In the genomic region with DNA sequence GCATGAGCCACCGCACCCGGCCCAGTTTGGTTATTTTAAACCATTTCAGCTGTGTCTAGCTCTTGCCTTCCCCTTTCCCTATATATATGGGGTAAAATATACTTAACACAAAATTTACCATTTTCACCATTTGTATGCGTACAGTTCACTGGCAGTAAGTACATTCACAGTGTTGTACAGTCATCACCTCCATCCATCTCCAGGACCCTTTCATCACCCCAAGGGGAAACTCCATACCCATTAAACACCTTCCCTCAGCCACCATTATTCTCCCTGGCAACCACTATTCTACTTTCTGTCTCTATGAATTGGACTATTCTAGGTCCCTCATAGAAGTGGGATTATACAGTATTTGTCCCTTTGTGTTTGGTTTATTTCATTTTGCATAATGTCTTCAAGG, we compare ENCODE assay signal across 21 cellular contexts.
A peak's percentile ranks its signal among the peaks of the same experiment; 100 is the strongest.
DNase-seq lines count a peak whose midpoint lies in the region; ATAC-seq and TF ChIP-seq lines count a peak whose summit lies in the region.
"Had no signal": no experiment of that assay in that cellular context is flagged by ENCODE, and none has a peak within 500 bp of the region (broad histone marks: within the 10 kb centered on the region; RNA-seq: fewer than 3 reads in every experiment).

No MANE protein-coding gene starts in this region.

- BruUV-seq in OCI-LY7 (replicated peaks; lab: Mats Ljungman, UMichigan): no TSS peak

- H3K79me2 ChIP-seq in OCI-LY7 (ENCODE audit: insufficient read depth, low read depth, low read length): peaks cover 97% of the 10 kb centered on the region
- H3K79me2 ChIP-seq: hepatocyte had no signal

- no peak overlapping the region for H3K4me3 Mint-ChIP-seq in stimulated activated naive CD8-positive, alpha-beta T cell treated with anti-CD3 and anti-CD28 coated beads, Interleukin-15, amount 100 ng/mL, for 72 hours
- H3K4me3 Mint-ChIP-seq: activated CD4-positive, alpha-beta T cell treated with anti-CD3 and anti-CD28 coated beads, Interleukin-2, amount 10 ng/mL, durations not matched to agents 7 days and 5 days; CD14-positive monocyte; dendritic cell treated with granulocyte-macrophage colony-stimulating factor and Interleukin-4, amounts not matched to agents 40 ng/mL and 50 ng/mL, for 4 days had no signal

- H4K20me1 ChIP-seq in OCI-LY7 (ENCODE audit: insufficient read depth, low read length): 0 out of 2 replicates have a peak, but pooled peaks cover 4% of the 10 kb centered on the region

- CTCF ChIA-PET in OCI-LY7 (lab: Charles Lee; ENCODE audit: unreplicated experiment): no interaction called here

- H3K27ac ChIP-seq in heart left ventricle: peak overlapping the region in 11 of 12 donors; percentile 46 to 81 (median 71)
- H3K27ac ChIP-seq in OCI-LY7 (ENCODE audit: low read depth, low read length, poor library complexity, severe bottlenecking): peak overlapping the region; percentile 85
- peak overlapping the region; percentile 17 for H3K27ac ChIP-seq in muscle layer of colon (ENCODE audit: low read depth, low read length)
- H3K27ac ChIP-seq in right lobe of liver: peak overlapping the region in 1 of 3 donors; percentile 36
- H3K27ac ChIP-seq: hepatocyte, testis had no signal

- H3K27ac Mint-ChIP-seq in stimulated activated naive CD8-positive, alpha-beta T cell treated with anti-CD3 and anti-CD28 coated beads, Interleukin-15, amount 100 ng/mL, for 72 hours: peak overlapping the region in 1 of 2 donors; percentile 35
- H3K27ac Mint-ChIP-seq: dendritic cell treated with granulocyte-macrophage colony-stimulating factor and Interleukin-4, amounts not matched to agents 40 ng/mL and 50 ng/mL, for 4 days had no signal

- intact Hi-C loops in heart left ventricle (cut with DNase I): loop anchor here in 9 of 10 donors (1.0 to 10.0 kb wide), 8 partner anchors 19 to 428 kb away; partner anchors contain the start of gene TMEM131L (in 4 of the 9)
- intact Hi-C loops in Right ventricle myocardium superior (cut with DNase I): loop anchor here (5.0 kb wide), 1 partner anchor 105 kb away; the partner anchor contains the start of gene TMEM131L
- intact Hi-C loops in OCI-LY7 (cut with micrococcal nuclease; ENCODE audit: unreplicated experiment): no loop called here
- intact Hi-C loops in right lobe of liver (cut with DNase I): loop anchor here in 1 of 2 donors (10.0 kb wide), 2 partner anchors 108 to 138 kb away; partner anchors contain the start of gene TMEM131L

- POLR2A ChIA-PET in OCI-LY7 (lab: Charles Lee): interaction anchor here (0.5 to 2.0 kb wide), 8 partner anchors 11 to 227 kb away, joined by 3 to 6 read pairs (median 4); no protein-coding TSS in a partner anchor

- no peak overlapping the region for H2AFZ ChIP-seq in OCI-LY7 (ENCODE audit: low read length)
- H2AFZ ChIP-seq: hepatocyte had no signal

- TF ChIP-seq POLR2A in heart left ventricle (IDR thresholded peaks at IDR 0.05) (no peak), right lobe of liver (IDR thresholded peaks at IDR 0.05) (no peak)

- ATAC-seq in heart left ventricle (no peak), Right ventricle myocardium superior (ENCODE audit: poor library complexity) (no peak), HG02870 (IDR thresholded peaks at IDR 0.05; ENCODE audit: unreplicated experiment) (no peak), right lobe of liver (no peak)
- peak; percentile 56 for ATAC-seq in stimulated activated naive CD8-positive, alpha-beta T cell treated with anti-CD3 and anti-CD28 coated beads, Interleukin-15, amount 100 ng/mL, for 72 hours
- ATAC-seq: mucosa of descending colon had no signal

- H3K27me3 ChIP-seq in heart left ventricle (no peaks in the 10 kb centered on the region), muscle layer of colon (ENCODE audit: control insufficient read depth in 1 of 2, insufficient read depth in 2 of 2, low read length in 2 of 2) (no peaks in the 10 kb centered on the region), right lobe of liver (no peaks in the 10 kb centered on the region)
- H3K27me3 ChIP-seq: hepatocyte, testis had no signal

- 94 to 98% (median 96%) methylated on average over 3 of the region's 3 CpGs for WGBS in heart left ventricle, 4 donors
- 95% methylated on average over 3 of the region's 3 CpGs for WGBS in right lobe of liver (ENCODE audit: insufficient coverage, low coverage, low lambda C conversion rate, missing lambda C conversion rate)

- H3K36me3 ChIP-seq in heart left ventricle: no peaks in the 10 kb centered on the region
- H3K36me3 ChIP-seq in OCI-LY7 (ENCODE audit: insufficient read depth, low read length): peaks cover 97% of the 10 kb centered on the region
- H3K36me3 ChIP-seq in muscle layer of colon (ENCODE audit: insufficient read depth, low read length): no peaks in the 10 kb centered on the region
- no peaks in the 10 kb centered on the region for H3K36me3 ChIP-seq in right lobe of liver

- H3K4me2 ChIP-seq in OCI-LY7 (ENCODE audit: low read length): peak overlapping the region; percentile 77
- H3K4me2 ChIP-seq: hepatocyte had no signal

- no peaks in the 10 kb centered on the region for H3K9me3 Mint-ChIP-seq in stimulated activated naive CD8-positive, alpha-beta T cell treated with anti-CD3 and anti-CD28 coated beads, Interleukin-15, amount 100 ng/mL, for 72 hours
- H3K9me3 Mint-ChIP-seq: activated CD4-positive, alpha-beta T cell treated with anti-CD3 and anti-CD28 coated beads, Interleukin-2, amount 10 ng/mL, durations not matched to agents 7 days and 5 days; CD14-positive monocyte; dendritic cell treated with granulocyte-macrophage colony-stimulating factor and Interleukin-4, amounts not matched to agents 40 ng/mL and 50 ng/mL, for 4 days had no signal

- DNase-seq in heart left ventricle (no peak), Right ventricle myocardium superior (no peak), OCI-LY7 (ENCODE audit: low spot score) (no peak), right lobe of liver (no peak)
- no peak for DNase-seq in stimulated activated naive CD8-positive, alpha-beta T cell treated with anti-CD3 and anti-CD28 coated beads, Interleukin-15, amount 100 ng/mL, for 72 hours
- no peak for DNase-seq in NK-92 treated with Interleukin-12 subunit alpha and Interleukin-12 subunit beta, amount 100 ng/mL, for 24 hours (lab: John Stamatoyannopoulos, UW)
- DNase-seq: ACHN; activated CD4-positive, alpha-beta T cell treated with anti-CD3 and anti-CD28 coated beads, Interleukin-2, amount 10 ng/mL, durations not matched to agents 7 days and 5 days; DMS53; mucosa of descending colon; NCI-H1105; NCI-H2081; NCI-H510A; nucleus accumbens; stimulated activated CD8-positive, alpha-beta memory T cell treated with anti-CD3 and anti-CD28 coated beads, Interleukin-4, amount 100 ng/mL, for 48 hours; testis had no signal

- H3K4me1 ChIP-seq in heart left ventricle (peaks cover 4 to 62% (median 34%) of the 10 kb centered on the region in 12 donors), OCI-LY7 (ENCODE audit: insufficient read depth, low read length, poor library complexity, severe bottlenecking) (peaks cover 100% of the 10 kb centered on the region), muscle layer of colon (ENCODE audit: insufficient read depth, low read length) (peaks cover 32% of the 10 kb centered on the region), right lobe of liver (peaks cover 0 to 87% (median 26%) of the 10 kb centered on the region in 4 donors)
- H3K4me1 ChIP-seq: testis had no signal

- H3K9me2 ChIP-seq in OCI-LY7 (ENCODE audit: insufficient read depth, low read length): no peaks in the 10 kb centered on the region

- no peak overlapping the region for H3K9ac ChIP-seq in muscle layer of colon (ENCODE audit: low read length)

- TF ChIP-seq CTCF in heart left ventricle (IDR thresholded peaks at IDR 0.05) (no peak), OCI-LY7 (conservative IDR thresholded peaks at IDR 0.05; ENCODE audit: low read length) (no peak), right lobe of liver (IDR thresholded peaks at IDR 0.05) (no peak)

- H3K27me3 Mint-ChIP-seq in stimulated activated naive CD8-positive, alpha-beta T cell treated with anti-CD3 and anti-CD28 coated beads, Interleukin-15, amount 100 ng/mL, for 72 hours: no peaks in the 10 kb centered on the region
- H3K27me3 Mint-ChIP-seq: activated CD4-positive, alpha-beta T cell treated with anti-CD3 and anti-CD28 coated beads, Interleukin-2, amount 10 ng/mL, durations not matched to agents 7 days and 5 days had no signal

- no peak overlapping the region for H3K4me3 ChIP-seq in heart left ventricle
- peak overlapping the region; percentile 42 for H3K4me3 ChIP-seq in OCI-LY7 (ENCODE audit: low read depth, low read length, poor library complexity, severe bottlenecking)
- H3K4me3 ChIP-seq in muscle layer of colon (ENCODE audit: low read depth in 1 of 2, low read length in 2 of 2): no peak overlapping the region
- H3K4me3 ChIP-seq in right lobe of liver: no peak overlapping the region
- H3K4me3 ChIP-seq: hepatocyte, mucosa of descending colon, testis had no signal

- peaks cover 96% of the 10 kb centered on the region for H3K4me1 Mint-ChIP-seq in stimulated activated naive CD8-positive, alpha-beta T cell treated with anti-CD3 and anti-CD28 coated beads, Interleukin-15, amount 100 ng/mL, for 72 hours

- H3K9me3 ChIP-seq in heart left ventricle (no peaks in the 10 kb centered on the region), OCI-LY7 (ENCODE audit: low read length) (no peaks in the 10 kb centered on the region), muscle layer of colon (ENCODE audit: low read length) (no peaks in the 10 kb centered on the region), right lobe of liver (no peaks in the 10 kb centered on the region)
- H3K9me3 ChIP-seq: mucosa of descending colon, testis had no signal
